In the genomic region with DNA sequence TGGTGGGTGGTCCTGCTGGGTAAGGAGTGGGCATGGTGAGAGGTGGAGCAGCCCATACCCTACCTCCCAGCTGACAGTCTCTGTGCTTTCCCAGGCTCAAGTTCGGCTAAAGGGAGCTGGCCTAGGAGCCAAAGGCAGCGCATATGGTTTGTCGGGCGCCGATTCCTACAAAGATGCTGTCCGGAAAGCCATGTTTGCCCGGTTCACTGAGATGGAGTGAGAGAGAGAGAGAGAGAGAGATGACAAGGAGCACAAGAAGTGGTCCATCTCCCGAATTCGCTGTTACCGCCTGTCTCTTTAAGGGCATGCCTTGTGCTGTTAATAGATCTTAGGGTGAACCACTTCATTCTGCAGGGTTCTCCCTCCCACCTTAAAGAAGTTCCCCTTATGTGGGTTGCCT, we compare ENCODE assay signal across 1 cellular context.
TF ChIP-seq lines count a peak whose summit lies in the region.

No MANE protein-coding gene starts in this region.

TF ChIP-seq in GM12878, 131 proteins besides CTCF, POLR2A, EP300 and RAD21:
- TF ChIP-seq FOS (IDR thresholded peaks at IDR 0.05; ENCODE audit: borderline replicate concordance, extremely low read depth, insufficient read length) (no peak), CREM (IDR thresholded peaks at IDR 0.05; ENCODE audit: low read depth) (no peak), HDAC6 (IDR thresholded peaks at IDR 0.05; ENCODE audit: unreplicated experiment) (no peak), RBBP5 (conservative IDR thresholded peaks at IDR 0.05) (no peak), NBN (IDR thresholded peaks at IDR 0.05) (no peak), PAX5 (IDR thresholded peaks at IDR 0.05; ENCODE audit: borderline replicate concordance, low read depth, low read length) (no peak), TAF1 (IDR thresholded peaks at IDR 0.05; ENCODE audit: borderline replicate concordance, low read depth, low read length) (no peak), MXI1 (IDR thresholded peaks at IDR 0.05; ENCODE audit: low read depth, low read length) (no peak)
